2 cellular contexts compared by ENCODE assay signal in the genomic region with DNA sequence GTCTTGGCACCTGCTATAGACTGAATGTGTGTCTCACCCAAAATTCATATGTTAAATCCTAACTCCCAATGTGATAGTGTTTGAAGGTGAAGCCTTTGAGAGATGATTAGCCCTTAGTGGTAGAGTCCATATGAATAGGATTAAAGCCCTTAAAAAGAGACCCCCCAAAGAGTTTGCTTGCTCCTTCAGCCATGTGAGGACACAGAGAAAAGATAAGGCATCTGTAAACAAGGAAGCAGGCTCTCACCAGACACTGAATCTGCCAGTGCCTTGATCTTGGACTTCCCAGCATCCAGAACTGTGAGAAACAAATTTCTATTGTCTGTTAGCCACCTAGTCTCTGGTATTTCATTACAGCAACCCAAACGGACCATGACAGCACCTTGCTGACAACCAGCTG.
TF ChIP-seq lines count a peak whose summit lies in the region.

No MANE protein-coding gene starts in this region.

TF ChIP-seq in HepG2, 621 proteins besides CTCF, POLR2A, EP300 and RAD21:
- no peak for TF ChIP-seq DR1 (CRISPR knock-in tag; IDR thresholded peaks at IDR 0.05)
- peak; percentile 15; the same call in 1 of the 2 replicates for TF ChIP-seq FOXA3 (CRISPR knock-in tag; IDR thresholded peaks at IDR 0.05)
- peak; percentile 66; the same call in 1 of the 2 replicates for TF ChIP-seq ZNF564 (CRISPR knock-in tag; IDR thresholded peaks at IDR 0.05)

TF ChIP-seq in HEK293T, 16 proteins besides CTCF, POLR2A, EP300 and RAD21:
- TF ChIP-seq HDGF (IDR thresholded peaks at IDR 0.05; ENCODE audit: borderline replicate concordance) (no peak), BHLHE40 (IDR thresholded peaks at IDR 0.05; ENCODE audit: borderline replicate concordance) (no peak), TARDBP (IDR thresholded peaks at IDR 0.05) (no peak), FOXA1 (IDR thresholded peaks at IDR 0.05) (no peak), LEF1 (IDR thresholded peaks at IDR 0.05; ENCODE audit: borderline replicate concordance) (no peak), NFRKB (IDR thresholded peaks at IDR 0.05) (no peak), L3MBTL2 (conservative IDR thresholded peaks at IDR 0.05) (no peak), FOXK2 (IDR thresholded peaks at IDR 0.05) (no peak), FOXM1 (IDR thresholded peaks at IDR 0.05; ENCODE audit: borderline replicate concordance) (no peak), SP1 (IDR thresholded peaks at IDR 0.05) (no peak), ZNF384 (IDR thresholded peaks at IDR 0.05) (no peak), CTBP1 (IDR thresholded peaks at IDR 0.05; ENCODE audit: borderline replicate concordance) (no peak), ELF4 (IDR thresholded peaks at IDR 0.05) (no peak), ARNT (IDR thresholded peaks at IDR 0.05) (no peak), SUZ12 (IDR thresholded peaks at IDR 0.05) (no peak)
- TF ChIP-seq, protein P1, sequence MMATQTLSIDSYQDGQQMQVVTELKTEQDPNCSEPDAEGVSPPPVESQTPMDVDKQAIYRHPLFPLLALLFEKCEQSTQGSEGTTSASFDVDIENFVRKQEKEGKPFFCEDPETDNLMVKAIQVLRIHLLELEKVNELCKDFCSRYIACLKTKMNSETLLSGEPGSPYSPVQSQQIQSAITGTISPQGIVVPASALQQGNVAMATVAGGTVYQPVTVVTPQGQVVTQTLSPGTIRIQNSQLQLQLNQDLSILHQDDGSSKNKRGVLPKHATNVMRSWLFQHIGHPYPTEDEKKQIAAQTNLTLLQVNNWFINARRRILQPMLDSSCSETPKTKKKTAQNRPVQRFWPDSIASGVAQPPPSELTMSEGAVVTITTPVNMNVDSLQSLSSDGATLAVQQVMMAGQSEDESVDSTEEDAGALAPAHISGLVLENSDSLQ (IDR thresholded peaks at IDR 0.05) = no peak
